ENCODE assay signal across 8 cellular contexts in the genomic region with DNA sequence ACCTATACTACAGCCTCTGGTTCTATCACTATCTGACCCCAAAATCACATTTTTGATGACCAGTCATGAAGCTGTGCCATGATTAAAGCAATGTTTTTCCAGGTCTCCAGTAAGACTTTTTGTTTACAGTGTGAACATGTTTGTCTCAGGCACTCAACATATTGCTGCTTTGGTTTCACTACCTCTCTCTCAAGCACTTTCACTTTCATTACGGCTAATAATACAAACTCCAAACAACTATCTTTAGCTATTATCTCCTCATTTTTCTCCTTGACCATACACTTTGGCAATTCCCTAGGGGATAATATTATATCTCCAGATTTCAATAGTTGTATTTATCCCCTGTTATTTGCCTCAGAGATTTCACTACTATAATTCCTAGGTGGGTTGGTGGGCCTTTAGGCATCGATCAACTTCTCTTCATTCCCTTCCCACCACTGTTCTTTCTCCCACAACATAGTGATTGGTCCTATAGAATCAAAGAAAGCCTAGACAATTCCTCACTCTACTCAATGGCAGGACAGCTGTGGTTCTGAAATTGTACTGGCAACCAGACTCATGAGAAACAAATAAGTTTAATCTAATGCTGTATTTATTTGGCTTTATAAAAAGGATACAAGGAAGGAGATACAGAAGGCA.
DNase-seq lines count a peak whose midpoint lies in the region; ATAC-seq, FAIRE-seq and TF ChIP-seq lines count a peak whose summit lies in the region.

No MANE protein-coding gene starts in this region.

- FAIRE-seq in A549 (lab: Jason Lieb, UNC) = no peak
- no peak for FAIRE-seq in small intestine (lab: Jason Lieb, UNC)

- no peak for TF ChIP-seq RAD21 in A549 (conservative IDR thresholded peaks at IDR 0.05 in 1 of 2, IDR thresholded peaks at IDR 0.05 in 1 of 2)

- H3K4me1 ChIP-seq in A549 (no peaks in the 10 kb centered on the region), Panc1 (ENCODE audit: control insufficient read depth, insufficient read depth, low read length) (no peaks in the 10 kb centered on the region), small intestine (ENCODE audit: control insufficient read depth in 2 of 2, insufficient read depth in 1 of 2, low read depth in 1 of 2, low read length in 1 of 2) (no peaks in the 10 kb centered on the region), psoas muscle (no peaks in the 10 kb centered on the region)

- in situ Hi-C loops in Panc1 (cut with HindIII; ENCODE audit: low pct_unique_long_range_greater_than_20kb, low sequenced_read_pairs) = no loop called here

- no peak for TF ChIP-seq EP300 in A549 (IDR thresholded peaks at IDR 0.05)

- 4% methylated on average over 2 of the region's 2 CpGs for whole genome bisulfite sequencing in A549 (ENCODE audit: missing lambda C conversion rate)
- 46 to 65% (median 64%) methylated on average over 2 of the region's 2 CpGs for WGBS in small intestine, 3 donors
- 85 to 88% (median 86%) methylated on average over 2 of the region's 2 CpGs for WGBS in psoas muscle, 3 donors

- TF ChIP-seq CTCF in A549 (IDR thresholded peaks at IDR 0.05) (no peak), Panc1 (IDR thresholded peaks at IDR 0.05) (no peak), psoas muscle (IDR thresholded peaks at IDR 0.05) (no peak)

- H3K27me3 ChIP-seq in Panc1 (ENCODE audit: control insufficient read depth, insufficient read depth, low read length) (no peaks in the 10 kb centered on the region), small intestine (ENCODE audit: control insufficient read depth in 2 of 2, insufficient read depth in 2 of 2, low read length in 2 of 2) (no peaks in the 10 kb centered on the region), psoas muscle (ENCODE audit: insufficient read depth in 3 of 3, low read length in 2 of 3) (no peaks in the 10 kb centered on the region)

- H3K27ac ChIP-seq in A549 (no peak overlapping the region), Panc1 (ENCODE audit: low read length) (peak overlapping the region; percentile 60; the same call in 1 of the 2 replicates), small intestine (ENCODE audit: low read depth in 1 of 2, low read length in 1 of 2) (no peak overlapping the region), psoas muscle (no peak overlapping the region)

- CTCF ChIA-PET in A549 (lab: Yijun Ruan, JAX) (no interaction called here), Panc1 (lab: Charles Lee) (no interaction called here)

- TF ChIP-seq POLR2A in A549 (IDR thresholded peaks at IDR 0.05; ENCODE audit: low read length) = no peak

- H3K9me3 ChIP-seq in A549 (no peaks in the 10 kb centered on the region), Panc1 (ENCODE audit: control insufficient read depth, insufficient read depth, low read depth, low read length) (no peaks in the 10 kb centered on the region), small intestine (ENCODE audit: control insufficient read depth, low read depth) (no peaks in the 10 kb centered on the region), psoas muscle (no peaks in the 10 kb centered on the region)

- H3K4me2 ChIP-seq in A549 = peak overlapping the region; percentile 43

- POLR2A ChIA-PET in A549 (lab: Yijun Ruan, JAX) = no interaction called here
- POLR2A ChIA-PET in Panc1 (lab: Charles Lee) = no interaction called here

- ATAC-seq in A549 (no peak), GM18867 (IDR thresholded peaks at IDR 0.05; ENCODE audit: unreplicated experiment) (peak; percentile 87), HG03045 (IDR thresholded peaks at IDR 0.05; ENCODE audit: unreplicated experiment) (peak; percentile 87), Panc1 (0 out of 2 replicates have a peak, but pooled peaks have one; percentile 58), psoas muscle (no peak)

- DNase-seq in A549 (ENCODE audit: low read depth in 1 of 2, low spot score in 1 of 2) = no peak
- no peak for DNase-seq in Panc1 (ENCODE audit: low read depth, low spot score)
- DNase-seq in small intestine = peak; percentile 40
- DNase-seq in OCI-M2 (lab: John Stamatoyannopoulos, UW; ENCODE audit: unreplicated experiment) = no peak
- DNase-seq in psoas muscle = no peak
- DNase-seq in NCI-H2081 (lab: John Stamatoyannopoulos, UW) = no peak

- no TSS peak for BruUV-seq in Panc1 (replicated peaks; lab: Mats Ljungman, UMichigan)

- intact Hi-C loops in Panc1 (cut with micrococcal nuclease; ENCODE audit: unreplicated experiment) (no loop called here), psoas muscle (cut with DNase I) (no loop called here)

- H3K36me3 ChIP-seq in Panc1 (ENCODE audit: control insufficient read depth, insufficient read depth, low read length) (no peaks in the 10 kb centered on the region), small intestine (ENCODE audit: control insufficient read depth in 2 of 2, insufficient read depth in 2 of 2, low read length in 2 of 2) (no peaks in the 10 kb centered on the region), psoas muscle (ENCODE audit: insufficient read depth in 1 of 2, low read depth in 1 of 2) (no peaks in the 10 kb centered on the region)

- H3K4me3 ChIP-seq in A549 (0 out of 3 replicates have a peak overlapping the region, but pooled peaks have one; percentile 17), Panc1 (ENCODE audit: low read depth in 2 of 2, low read length in 2 of 2) (peak overlapping the region; percentile 24 to 38), small intestine (ENCODE audit: low read depth in 1 of 2, low read length in 2 of 2) (no peak overlapping the region), psoas muscle (no peak overlapping the region)

TF ChIP-seq in A549, 52 proteins besides CTCF, POLR2A, EP300 and RAD21:
- no peak for TF ChIP-seq JUNB (IDR thresholded peaks at IDR 0.05)

Comparison
In these comparisons a context has a peak if more than half of its experiments do, and no peak if none do; other contexts are left out.
1. ATAC-seq: peak in GM18867 (single experiment), HG03045 (single experiment) and Panc1 (single experiment); none in A549 (0 of 2) and psoas muscle (0 of 4).
2. H3K4me3 ChIP-seq: peak in A549 (single experiment) and Panc1 (2 of 2); none in small intestine (0 of 2) and psoas muscle (single experiment).